In the genomic region with DNA sequence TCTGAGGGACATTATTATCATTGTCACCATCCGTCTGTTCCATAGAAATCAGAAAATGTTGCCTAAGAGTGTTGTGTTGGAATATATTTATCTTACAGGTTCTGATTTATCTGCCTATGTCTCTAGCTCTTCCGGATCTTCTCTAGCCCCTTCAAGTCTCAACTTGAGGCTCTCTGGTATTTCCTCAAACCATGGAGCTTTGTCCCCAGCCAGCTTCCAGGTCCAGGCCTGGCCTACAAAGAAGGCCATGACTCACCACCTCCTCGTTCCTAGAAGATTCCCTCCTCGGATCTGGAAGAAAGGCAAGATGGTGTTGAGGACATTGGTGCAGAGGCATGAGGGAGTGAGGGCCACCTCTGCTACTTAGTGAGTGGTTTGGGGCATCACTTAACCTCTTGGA, we compare ENCODE assay signal across 20 cellular contexts.
DNase-seq lines count a peak whose midpoint lies in the region; ATAC-seq, FAIRE-seq and TF ChIP-seq lines count a peak whose summit lies in the region.
"Had no signal": no experiment of that assay in that cellular context is flagged by ENCODE, and none has a peak within 500 bp of the region (broad histone marks: within the 10 kb centered on the region; RNA-seq: fewer than 3 reads in every experiment).

No MANE protein-coding gene starts in this region.

- H3K4me1 Mint-ChIP-seq in nephron progenitor cell: peaks cover 23% of the 10 kb centered on the region

- H3K18ac ChIP-seq in IMR-90 (ENCODE audit: low read depth, low read length): no peak overlapping the region

- H3K27ac Mint-ChIP-seq in nephron progenitor cell: peak overlapping the region; percentile 42
- H3K27ac Mint-ChIP-seq: CD4-positive, CD25-positive, alpha-beta regulatory T cell had no signal

- H3K36me3 Mint-ChIP-seq in nephron progenitor cell (ENCODE audit: low read depth): no peaks in the 10 kb centered on the region
- H3K36me3 Mint-ChIP-seq: CD4-positive, CD25-positive, alpha-beta regulatory T cell had no signal

- no peak overlapping the region for H3K14ac ChIP-seq in IMR-90 (replicated peaks; ENCODE audit: low read depth, low read length)

- H3K4me2 ChIP-seq in IMR-90 (ENCODE audit: low read depth, low read length): no peak overlapping the region
- H3K4me2 ChIP-seq in K562 (ENCODE audit: insufficient read depth, low read length): no peak overlapping the region

- H3K23ac ChIP-seq in IMR-90 (ENCODE audit: low read depth, low read length): no peak overlapping the region

- no peak overlapping the region for H3K4me3 ChIP-seq in IMR-90 (ENCODE audit: insufficient read depth, low read depth, low read length)
- no peak overlapping the region for H3K4me3 ChIP-seq in K562
- H3K4me3 ChIP-seq: HAP-1 had no signal

- TF ChIP-seq CTCF in IMR-90 (conservative IDR thresholded peaks at IDR 0.05; ENCODE audit: low read depth, low read length) (no peak), K562 (IDR thresholded peaks at IDR 0.05 in 2 of 3, conservative IDR thresholded peaks at IDR 0.05 in 1 of 3; ENCODE audit: insufficient read depth in 2 of 3, low read depth in 1 of 3, low read length in 3 of 3) (no peak), nephron progenitor cell (IDR thresholded peaks at IDR 0.05) (no peak)

- H3K9ac ChIP-seq in IMR-90 (ENCODE audit: low read depth, low read length) (no peak overlapping the region), K562 (ENCODE audit: insufficient read depth in 1 of 2, low read depth in 2 of 2, low read length in 2 of 2) (no peak overlapping the region)

- no peak overlapping the region for H3K56ac ChIP-seq in IMR-90 (ENCODE audit: extremely low read depth, insufficient read depth, low read length)

- TF ChIP-seq POLR2A in IMR-90 (IDR thresholded peaks at IDR 0.05; ENCODE audit: low read depth, low read length) (no peak), K562 (conservative IDR thresholded peaks at IDR 0.05) (no peak)

- H4K91ac ChIP-seq in IMR-90 (ENCODE audit: insufficient read depth, low read depth, low read length): no peak overlapping the region

- H2BK15ac ChIP-seq in IMR-90 (ENCODE audit: low read depth, low read length): no peak overlapping the region

- CTCF ChIA-PET in IMR-90 (lab: Yijun Ruan, JAX) (no interaction called here), K562 (lab: Yijun Ruan, JAX; ENCODE audit: low intra/inter-chr PET ratio) (no interaction called here)

- H2BK5ac ChIP-seq in IMR-90 (ENCODE audit: low read depth, low read length, poor library complexity, severe bottlenecking): no peak overlapping the region

- H2BK20ac ChIP-seq in IMR-90 (ENCODE audit: low read depth, low read length): no peak overlapping the region

- H3K27me3 ChIP-seq in IMR-90 (ENCODE audit: control insufficient read depth, insufficient read depth, low read length) (no peaks in the 10 kb centered on the region), K562 (ENCODE audit: control insufficient read depth in 2 of 2, insufficient read depth in 2 of 2, low read length in 2 of 2) (no peaks in the 10 kb centered on the region)
- H3K27me3 ChIP-seq: BE2C had no signal

- TF ChIP-seq RAD21 in IMR-90 (IDR thresholded peaks at IDR 0.05; ENCODE audit: low read length) (no peak), K562 (CRISPR knock-in tag; conservative IDR thresholded peaks at IDR 0.05 in 1 of 2, IDR thresholded peaks at IDR 0.05 in 1 of 2) (no peak)

- dilution Hi-C loops in IMR-90 (cut with HindIII; ENCODE audit: low sequenced_read_pairs, unreplicated experiment): no loop called here

- H2AK5ac ChIP-seq in IMR-90 (ENCODE audit: low read depth, low read length): no peak overlapping the region

- DNase-seq in IMR-90: no peak
- no peak for DNase-seq in K562 (ENCODE audit: extremely low read depth in 1 of 4, low spot score in 3 of 4)
- DNase-seq in epithelial cell of prostate (ENCODE audit: low read depth, low spot score): no peak
- no peak for DNase-seq in nephron progenitor cell
- DNase-seq in activated CD4-positive, CD25-positive, alpha-beta regulatory T cell (lab: John Stamatoyannopoulos, UW): no peak
- no peak for DNase-seq in central memory CD4-positive, alpha-beta T cell
- DNase-seq in NCI-H2227 (lab: John Stamatoyannopoulos, UW; ENCODE audit: unreplicated experiment): no peak
- no peak for DNase-seq in NOMO-1 (lab: John Stamatoyannopoulos, UW; ENCODE audit: unreplicated experiment in 2 of 2)
- DNase-seq: ACHN; BE2C; C1 segment of cervical spinal cord; CD4-positive, CD25-positive, alpha-beta regulatory T cell; CD8-positive, alpha-beta memory T cell; COR-L47; DMS 273 treated with DMSO at 0.1 percent for 48 hours; GDM1 had no signal

- WGBS in IMR-90 (ENCODE audit: extremely low coverage in 2 of 2, insufficient read length in 1 of 2), 2 experiments: no CpG with 5 or more reads among the region's 4 CpGs
- 46% methylated on average over 4 of the region's 4 CpGs for WGBS in K562 (ENCODE audit: insufficient coverage, low coverage, missing lambda C conversion rate)

- no peak for TF ChIP-seq EP300 in K562 (IDR thresholded peaks at IDR 0.05; ENCODE audit: low read length)

- H3K27ac ChIP-seq in IMR-90 (ENCODE audit: insufficient read depth, low read length): no peak overlapping the region
- no peak overlapping the region for H3K27ac ChIP-seq in K562 (ENCODE audit: extremely low read depth, low read depth, low read length)
- H3K27ac ChIP-seq in epithelial cell of prostate: peak overlapping the region; percentile 7

- H2AFZ ChIP-seq in IMR-90 (replicated peaks; ENCODE audit: low read length, poor library complexity) (peak overlapping the region; percentile 59), K562 (ENCODE audit: low read depth, low read length) (peak overlapping the region; percentile 22; the same call in 1 of the 2 replicates)

- H3K9me1 ChIP-seq in IMR-90 (ENCODE audit: insufficient read depth, low read length) (no peaks in the 10 kb centered on the region), K562 (ENCODE audit: control insufficient read depth, insufficient read depth, low read length) (no peaks in the 10 kb centered on the region)

- ATAC-seq in IMR-90 (ENCODE audit: low read depth) (no peak), K562 (no peak)

- intact Hi-C loops in IMR-90 (cut with micrococcal nuclease) (no loop called here), K562 (cut with micrococcal nuclease) (no loop called here)

- no peak for FAIRE-seq in K562 (lab: Jason Lieb, UNC)
- FAIRE-seq: A204.1, GM12892, GM18507 had no signal

- H3K4ac ChIP-seq in IMR-90 (ENCODE audit: low read depth, low read length): no peak overlapping the region

- H3K9me3 Mint-ChIP-seq in nephron progenitor cell: no peaks in the 10 kb centered on the region
- H3K9me3 Mint-ChIP-seq: CD8-positive, alpha-beta memory T cell had no signal

- no peak overlapping the region for H4K8ac ChIP-seq in IMR-90 (ENCODE audit: low read depth in 2 of 2, low read length in 2 of 2)

- H3K4me1 ChIP-seq in IMR-90 (ENCODE audit: control insufficient read depth, insufficient read depth, low read length): no peaks in the 10 kb centered on the region
- no peaks in the 10 kb centered on the region for H3K4me1 ChIP-seq in K562 (replicated peaks in 1 of 2; ENCODE audit: control insufficient read depth in 2 of 2, insufficient read depth in 2 of 2, low read length in 2 of 2)
- H3K4me1 ChIP-seq: BE2C, HAP-1 had no signal

- H3K9me3 ChIP-seq in IMR-90 (ENCODE audit: control insufficient read depth, insufficient read depth, low read length) (no peaks in the 10 kb centered on the region), K562 (replicated peaks; ENCODE audit: control insufficient read depth, insufficient read depth, low read depth, low read length) (no peaks in the 10 kb centered on the region)
- H3K9me3 ChIP-seq: BE2C, HAP-1 had no signal

- H3K27me3 Mint-ChIP-seq in nephron progenitor cell (ENCODE audit: low read depth, poor library complexity): no peaks in the 10 kb centered on the region
- H3K27me3 Mint-ChIP-seq: CD4-positive, CD25-positive, alpha-beta regulatory T cell; CD8-positive, alpha-beta memory T cell had no signal

- H4K5ac ChIP-seq in IMR-90 (ENCODE audit: low read depth, low read length): no peak overlapping the region

- POLR2A ChIA-PET in IMR-90 (lab: Charles Lee; ENCODE audit: unreplicated experiment) (no interaction called here), K562 (lab: Yijun Ruan, JAX) (interaction anchor here (1.8 kb wide), 1 partner anchor 8 kb away, joined by 4 read pairs; no protein-coding TSS in a partner anchor)

- no peak overlapping the region for H3K4me3 Mint-ChIP-seq in nephron progenitor cell
- H3K4me3 Mint-ChIP-seq: CD4-positive, CD25-positive, alpha-beta regulatory T cell; CD8-positive, alpha-beta memory T cell had no signal

- no peak overlapping the region for H2BK120ac ChIP-seq in IMR-90 (ENCODE audit: low read depth, low read length)

- H3K36me3 ChIP-seq in IMR-90 (ENCODE audit: control insufficient read depth, insufficient read depth, low read length) (no peaks in the 10 kb centered on the region), K562 (ENCODE audit: control insufficient read depth, insufficient read depth, low read length) (no peaks in the 10 kb centered on the region)
- H3K36me3 ChIP-seq: BE2C, HAP-1 had no signal

- in situ Hi-C loops in IMR-90 (cut with MboI; ENCODE audit: low sequenced_read_pairs): no loop called here
- in situ Hi-C loops in K562 (cut with MboI): no loop called here

- H3K79me1 ChIP-seq in IMR-90 (ENCODE audit: low read depth in 1 of 2, low read length in 2 of 2): no peaks in the 10 kb centered on the region

- BruUV-seq in IMR-90 (replicated peaks; lab: Mats Ljungman, UMichigan) (no TSS peak), K562 (replicated peaks; lab: Mats Ljungman, UMichigan) (no TSS peak)

- no peak overlapping the region for H2AK9ac ChIP-seq in IMR-90 (replicated peaks; ENCODE audit: low read depth, low read length, poor library complexity)

- no peaks in the 10 kb centered on the region for H4K20me1 ChIP-seq in IMR-90 (ENCODE audit: insufficient read depth, low read length)
- no peaks in the 10 kb centered on the region for H4K20me1 ChIP-seq in K562 (replicated peaks; ENCODE audit: control insufficient read depth, insufficient read depth, low read length)

- H3K79me2 ChIP-seq in K562 (ENCODE audit: control insufficient read depth, insufficient read depth, low read length): no peaks in the 10 kb centered on the region

TF ChIP-seq in IMR-90, 13 proteins besides CTCF, POLR2A, EP300 and RAD21 (continues in another document):
- no peak for TF ChIP-seq MAFK (IDR thresholded peaks at IDR 0.05; ENCODE audit: low read depth, low read length)
- TF ChIP-seq RCOR1 (IDR thresholded peaks at IDR 0.05; ENCODE audit: insufficient replicate concordance, low read length): no peak
- no peak for TF ChIP-seq NFE2L2 (IDR thresholded peaks at IDR 0.05; ENCODE audit: low read depth, low read length)
- no peak for TF ChIP-seq FOS (IDR thresholded peaks at IDR 0.05; ENCODE audit: low read depth, low read length)

TF ChIP-seq in K562, 482 proteins besides CTCF, POLR2A, EP300 and RAD21 (continues in another document):
- no peak for TF ChIP-seq ZNF174 (CRISPR knock-in tag; IDR thresholded peaks at IDR 0.05)
- TF ChIP-seq SRSF9 (IDR thresholded peaks at IDR 0.05; ENCODE audit: borderline replicate concordance, low read depth, low read length): no peak
